ENCODE assay signal across 30 cellular contexts in the genomic region with DNA sequence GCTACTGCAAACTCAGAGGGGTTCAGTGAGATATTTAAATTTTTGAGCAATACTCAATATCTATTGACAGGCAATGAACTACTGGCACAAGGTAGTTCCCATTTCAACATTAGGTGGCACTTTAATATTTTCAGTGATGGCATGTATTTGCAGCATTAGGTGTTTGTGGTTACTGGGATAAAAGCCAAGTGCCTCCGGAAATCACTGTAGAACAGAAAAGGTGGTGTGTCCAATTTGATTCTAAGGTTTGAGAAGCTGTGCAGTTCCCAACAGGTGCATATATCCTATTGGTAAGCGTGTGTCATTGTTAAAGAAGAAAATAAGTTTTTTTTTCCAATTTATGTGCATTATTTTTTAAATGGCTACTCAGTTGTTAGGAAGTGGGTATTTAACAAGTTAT.
"Had no signal": no experiment of that assay in that cellular context is flagged by ENCODE, and none has a peak within 500 bp of the region (broad histone marks: within the 10 kb centered on the region; RNA-seq: fewer than 3 reads in every experiment).

No MANE protein-coding gene starts in this region.

- H3K4me1 ChIP-seq: adrenal gland, ascending aorta, body of pancreas, breast epithelium had no signal

- H3K9me3 ChIP-seq: adrenal gland, ascending aorta, body of pancreas, breast epithelium had no signal

- H3K4me3 ChIP-seq: adrenal gland, ascending aorta, body of pancreas, breast epithelium, cardiac muscle cell had no signal

- DNase-seq: activated effector memory CD4-positive, alpha-beta T cell treated with anti-CD3 and anti-CD28 coated beads, Interleukin-2, amount 50 U/mL, for 16 hours; activated effector memory CD4-positive, alpha-beta T cell treated with Interleukin-2 at 50 U/mL for 16 hours; activated gamma-delta T cell; activated gamma-delta T cell treated with Interleukin-2 at 50 U/mL for 16 hours; activated naive CD4-positive, alpha-beta T cell; activated naive CD4-positive, alpha-beta T cell treated with anti-CD3 and anti-CD28 coated beads for 36 hours; activated naive CD4-positive, alpha-beta T cell treated with anti-CD3 and anti-CD28 coated beads, Interleukin-2, amount 10 ng/mL, durations not matched to agents 7 days and 5 days; activated naive CD4-positive, alpha-beta T cell treated with anti-CD3 and anti-CD28 coated beads, Interleukin-2, amount 50 U/mL, for 16 hours; activated naive CD4-positive, alpha-beta T cell treated with Interleukin-2 at 50 U/mL for 16 hours; activated naive CD8-positive, alpha-beta T cell treated with anti-CD3 and anti-CD28 coated beads for 36 hours; activated naive CD8-positive, alpha-beta T cell treated with anti-CD3 and anti-CD28 coated beads, Interleukin-2, amount 10 ng/mL, durations not matched to agents 7 days and 5 days; activated naive CD8-positive, alpha-beta T cell treated with anti-CD3 and anti-CD28 coated beads, Interleukin-2, amount 50 U/mL, for 24 hours; activated T-cell treated with anti-CD3 and anti-CD28 coated beads, Interleukin-2, amount 50 U/mL, for 4 hours; activated T-cell treated with anti-CD3 and anti-CD28 coated beads, Interleukin-2, amount 50 U/mL, for 48 hours; activated T-cell treated with anti-CD3 and anti-CD28 coated beads, Interleukin-2, amount 50 U/mL, for 72 hours; adrenal gland; amniotic stem cell; amygdala; anterior cingulate cortex; aorta; body of pancreas; brain microvascular endothelial cell; caudate nucleus; central memory CD4-positive, alpha-beta T cell; cerebellar nuclear complex had no signal

- ATAC-seq: activated naive CD4-positive, alpha-beta T cell treated with anti-CD3 and anti-CD28 coated beads, Interleukin-2, amount 50 U/mL, for 72 hours; activated naive CD8-positive, alpha-beta T cell treated with anti-CD3 and anti-CD28 coated beads, Interleukin-2, amount 50 U/mL, for 24 hours; activated T-cell treated with anti-CD3 and anti-CD28 coated beads, Interleukin-2, amount 50 U/mL, for 4 hours; activated T-cell treated with anti-CD3 and anti-CD28 coated beads, Interleukin-2, amount 50 U/mL, for 72 hours; activated T-helper 17 cell treated with anti-CD3 and anti-CD28 coated beads, Interleukin-2, amount 50 U/mL, for 72 hours; body of pancreas had no signal

- H3K27ac ChIP-seq: adrenal gland, ascending aorta, body of pancreas, brain microvascular endothelial cell, breast epithelium, cardiac muscle cell had no signal

- H3K36me3 ChIP-seq: adrenal gland, ascending aorta, brain microvascular endothelial cell, breast epithelium, cardiac muscle cell had no signal

- H3K27me3 ChIP-seq: adrenal gland, ascending aorta, body of pancreas, brain microvascular endothelial cell, breast epithelium, cardiac muscle cell had no signal
